Comparison of ENCODE assay signal across 27 cellular contexts in genomic region chr11:75269896-75270295, GRCh38. TPM values are rescaled to one million over a fixed set of nuclear protein-coding genes. Genes with fewer than 3 reads are reported as not detected.
"Had no signal": no experiment of that assay in that cellular context is flagged by ENCODE, and none has a peak within 500 bp of the region (broad histone marks: within the 10 kb centered on the region; RNA-seq: fewer than 3 reads in every experiment).

No MANE protein-coding gene starts in this region.

- H3K27me3 Mint-ChIP-seq: activated B cell treated with CpG ODN at 0.5 μM for 24 hours; activated CD4-positive, alpha-beta T cell treated with anti-CD3 and anti-CD28 coated beads for 36 hours; activated CD8-positive, alpha-beta memory T cell treated with anti-CD3 and anti-CD28 coated beads, Interleukin-2, amount 10 ng/mL, durations not matched to agents 7 days and 5 days; activated naive CD8-positive, alpha-beta T cell treated with anti-CD3 and anti-CD28 coated beads for 36 hours; dendritic cell treated with granulocyte-macrophage colony-stimulating factor and Interleukin-4, amounts not matched to agents 40 ng/mL and 50 ng/mL, for 4 days; naive B cell; stimulated activated naive B cell treated with anti-CD40 and anti-IgM and Interleukin-4, amounts not matched to agents 10 μg/mL and 1 μg/mL and 100 μg/mL, for 72 hours had no signal

- H3K4me3 Mint-ChIP-seq: activated B cell treated with CpG ODN at 0.5 μM for 24 hours; activated CD4-positive, alpha-beta T cell treated with anti-CD3 and anti-CD28 coated beads for 36 hours; activated CD8-positive, alpha-beta memory T cell treated with anti-CD3 and anti-CD28 coated beads, Interleukin-2, amount 10 ng/mL, durations not matched to agents 7 days and 5 days; activated CD8-positive, alpha-beta T cell treated with anti-CD3 and anti-CD28 coated beads, Interleukin-2, amount 10 ng/mL, durations not matched to agents 7 days and 5 days; activated naive CD8-positive, alpha-beta T cell treated with anti-CD3 and anti-CD28 coated beads for 36 hours; dendritic cell treated with granulocyte-macrophage colony-stimulating factor and Interleukin-4, amounts not matched to agents 40 ng/mL and 50 ng/mL, for 4 days; naive B cell; neural crest cell; stimulated activated naive B cell treated with anti-CD40 and anti-IgM and Interleukin-4, amounts not matched to agents 10 μg/mL and 1 μg/mL and 100 μg/mL, for 72 hours; T-helper 2 cell treated with Interferon-gamma antibody and Interleukin-4, amounts not matched to agents 5 μg/mL and 100 μg/mL, for 36 hours had no signal

- H3K9me3 Mint-ChIP-seq: activated B cell treated with CpG ODN at 0.5 μM for 24 hours; activated naive CD8-positive, alpha-beta T cell treated with anti-CD3 and anti-CD28 coated beads for 36 hours; activated T-helper 2 cell treated with anti-CD3 and anti-CD28 coated beads, Interferon-gamma antibody, Interleukin-2, Interleukin-4, amounts not matched to agents 10 μg/mL and 5 μg/mL and 100 μg/mL, durations not matched to agents 14 hours and 24 hours and 36 hours; dendritic cell treated with granulocyte-macrophage colony-stimulating factor and Interleukin-4, amounts not matched to agents 40 ng/mL and 50 ng/mL, for 4 days; neural crest cell; stimulated activated naive B cell treated with anti-CD40 and anti-IgM and Interleukin-4, amounts not matched to agents 10 μg/mL and 1 μg/mL and 100 μg/mL, for 72 hours; T-helper 2 cell treated with Interferon-gamma antibody and Interleukin-4, amounts not matched to agents 5 μg/mL and 100 μg/mL, for 36 hours had no signal

- H3K9me3 ChIP-seq: esophagus squamous epithelium, stomach, suprapubic skin, tibial artery had no signal

- H3K4me1 ChIP-seq: esophagus squamous epithelium, suprapubic skin, tibial artery had no signal

- ATAC-seq: activated CD4-positive, alpha-beta T cell treated with anti-CD3 and anti-CD28 coated beads for 36 hours; activated CD8-positive, alpha-beta memory T cell treated with anti-CD3 and anti-CD28 coated beads, Interleukin-2, amount 10 ng/mL, durations not matched to agents 7 days and 5 days; activated CD8-positive, alpha-beta T cell treated with anti-CD3 and anti-CD28 coated beads, Interleukin-2, amount 10 ng/mL, durations not matched to agents 7 days and 5 days; stimulated activated naive B cell treated with anti-CD40 and anti-IgM and Interleukin-4, amounts not matched to agents 10 μg/mL and 1 μg/mL and 100 μg/mL, for 72 hours had no signal

- H3K4me1 Mint-ChIP-seq: neural crest cell had no signal

- H3K36me3 Mint-ChIP-seq: naive B cell; stimulated activated naive B cell treated with anti-CD40 and anti-IgM and Interleukin-4, amounts not matched to agents 10 μg/mL and 1 μg/mL and 100 μg/mL, for 72 hours had no signal

- H3K27ac ChIP-seq: epithelial cell of prostate, esophagus squamous epithelium, stomach, suprapubic skin, tibial artery had no signal

- H3K27ac Mint-ChIP-seq: activated B cell treated with CpG ODN at 0.5 μM for 24 hours; activated CD4-positive, alpha-beta T cell treated with anti-CD3 and anti-CD28 coated beads for 36 hours; activated CD8-positive, alpha-beta memory T cell treated with anti-CD3 and anti-CD28 coated beads, Interleukin-2, amount 10 ng/mL, durations not matched to agents 7 days and 5 days; activated CD8-positive, alpha-beta T cell treated with anti-CD3 and anti-CD28 coated beads, Interleukin-2, amount 10 ng/mL, durations not matched to agents 7 days and 5 days; activated naive CD8-positive, alpha-beta T cell treated with anti-CD3 and anti-CD28 coated beads for 36 hours; activated T-helper 2 cell treated with anti-CD3 and anti-CD28 coated beads, Interferon-gamma antibody, Interleukin-2, Interleukin-4, amounts not matched to agents 10 μg/mL and 5 μg/mL and 100 μg/mL, durations not matched to agents 14 hours and 24 hours and 36 hours; stimulated activated naive B cell treated with anti-CD40 and anti-IgM and Interleukin-4, amounts not matched to agents 10 μg/mL and 1 μg/mL and 100 μg/mL, for 72 hours; T-helper 2 cell treated with Interferon-gamma antibody and Interleukin-4, amounts not matched to agents 5 μg/mL and 100 μg/mL, for 36 hours had no signal

- H3K27me3 ChIP-seq: esophagus squamous epithelium, stomach, suprapubic skin, tibial artery had no signal

- H3K4me3 ChIP-seq: esophagus squamous epithelium, smooth muscle cell, stomach, suprapubic skin, tibial artery had no signal

- DNase-seq: activated B cell treated with CpG ODN at 0.5 μM for 24 hours; activated CD4-positive, alpha-beta T cell treated with anti-CD3 and anti-CD28 coated beads for 36 hours; activated CD8-positive, alpha-beta memory T cell treated with anti-CD3 and anti-CD28 coated beads, Interleukin-2, amount 10 ng/mL, durations not matched to agents 7 days and 5 days; activated CD8-positive, alpha-beta T cell treated with anti-CD3 and anti-CD28 coated beads, Interleukin-2, amount 10 ng/mL, durations not matched to agents 7 days and 5 days; activated naive CD4-positive, alpha-beta T cell; activated naive CD8-positive, alpha-beta T cell treated with anti-CD3 and anti-CD28 coated beads for 36 hours; activated T-cell treated with anti-CD3 and anti-CD28 coated beads, Interleukin-2, amount 50 U/mL, for 48 hours; amniotic stem cell; caudate nucleus; esophagus squamous epithelium; foreskin melanocyte; mammary epithelial cell; naive B cell; stimulated activated CD4-positive, alpha-beta T cell treated with anti-CD3 and anti-CD28 coated beads, Interleukin-15, amount 100 ng/mL, for 24 hours; stimulated activated CD4-positive, alpha-beta T cell treated with anti-CD3 and anti-CD28 coated beads, Interleukin-2, amount 100 ng/mL, for 24 hours; stimulated activated naive B cell treated with anti-CD40 and anti-IgM and Interleukin-4, amounts not matched to agents 10 μg/mL and 1 μg/mL and 100 μg/mL, for 72 hours; stomach; T-helper 1 cell had no signal

RNA-seq across cellular contexts. Expression of gene TPBGL, which starts 29.3 kb away (rescaled TPM):
- total RNA-seq: activated B cell treated with CpG ODN at 0.5 μM for 24 hours, liver had no signal
